Comparison of ENCODE assay signal across 1 cellular context in the genomic region with DNA sequence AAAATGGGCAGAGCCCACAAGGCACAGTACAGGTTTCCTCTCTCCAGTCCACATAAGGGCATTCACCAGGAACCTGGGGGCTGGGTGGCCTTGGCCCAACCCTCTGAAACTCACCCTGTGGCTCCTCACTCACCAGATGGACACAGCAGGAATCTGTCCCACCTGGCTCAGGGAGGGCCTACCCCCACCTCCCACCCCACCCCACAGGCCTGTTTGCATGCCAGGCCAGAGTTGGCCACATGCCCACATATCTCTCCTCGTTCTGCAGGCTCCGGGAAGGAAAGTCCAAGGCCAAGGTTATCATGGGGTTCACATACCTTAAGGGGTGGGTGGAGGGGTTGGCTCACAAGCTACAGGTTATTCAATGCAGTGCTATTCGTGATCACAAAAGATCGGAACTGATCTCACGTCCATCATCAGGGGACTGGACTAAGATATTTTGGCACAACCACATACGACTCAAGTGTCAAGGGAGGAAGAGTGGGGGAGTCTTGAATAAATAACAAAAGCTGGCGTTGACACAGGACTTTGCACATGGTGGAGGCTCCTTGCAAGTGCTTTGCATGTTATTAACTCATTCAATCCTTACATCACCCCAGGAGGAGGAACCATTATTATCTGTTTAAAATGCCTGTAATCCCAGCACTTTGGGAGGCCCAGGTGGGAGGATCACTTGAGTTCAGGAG.
TF ChIP-seq lines count a peak whose summit lies in the region.

No MANE protein-coding gene starts in this region.

TF ChIP-seq in HepG2, 621 proteins besides CTCF, POLR2A, EP300 and RAD21 (continued from another document and continues in another):
- TF ChIP-seq, protein P1, sequence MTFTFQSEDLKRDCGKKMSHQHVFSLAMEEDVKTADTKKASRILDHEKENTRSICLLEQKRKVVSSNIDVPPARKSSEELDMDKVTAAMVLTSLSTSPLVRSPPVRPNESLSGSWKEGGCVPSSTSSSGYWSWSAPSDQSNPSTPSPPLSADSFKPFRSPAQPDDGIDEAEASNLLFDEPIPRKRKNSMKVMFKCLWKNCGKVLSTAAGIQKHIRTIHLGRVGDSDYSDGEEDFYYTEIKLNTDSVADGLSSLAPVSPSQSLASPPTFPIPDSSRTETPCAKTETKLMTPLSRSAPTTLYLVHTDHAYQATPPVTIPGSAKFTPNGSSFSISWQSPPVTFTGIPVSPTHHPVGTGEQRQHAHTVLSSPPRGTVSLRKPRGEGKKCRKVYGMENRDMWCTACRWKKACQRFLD (CRISPR knock-in tag; IDR thresholded peaks at IDR 0.05; ENCODE audit: borderline replicate concordance), result no peak
- TF ChIP-seq NCOA2 (CRISPR knock-in tag; IDR thresholded peaks at IDR 0.05), result peak; percentile 69; the same call in 1 of the 2 replicates
- TF ChIP-seq, protein P2, sequence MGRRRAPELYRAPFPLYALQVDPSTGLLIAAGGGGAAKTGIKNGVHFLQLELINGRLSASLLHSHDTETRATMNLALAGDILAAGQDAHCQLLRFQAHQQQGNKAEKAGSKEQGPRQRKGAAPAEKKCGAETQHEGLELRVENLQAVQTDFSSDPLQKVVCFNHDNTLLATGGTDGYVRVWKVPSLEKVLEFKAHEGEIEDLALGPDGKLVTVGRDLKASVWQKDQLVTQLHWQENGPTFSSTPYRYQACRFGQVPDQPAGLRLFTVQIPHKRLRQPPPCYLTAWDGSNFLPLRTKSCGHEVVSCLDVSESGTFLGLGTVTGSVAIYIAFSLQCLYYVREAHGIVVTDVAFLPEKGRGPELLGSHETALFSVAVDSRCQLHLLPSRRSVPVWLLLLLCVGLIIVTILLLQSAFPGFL (CRISPR knock-in tag; IDR thresholded peaks at IDR 0.05), result no peak
- no peak for TF ChIP-seq ZNF589 (CRISPR knock-in tag; conservative IDR thresholded peaks at IDR 0.05)
- TF ChIP-seq, protein P3, sequence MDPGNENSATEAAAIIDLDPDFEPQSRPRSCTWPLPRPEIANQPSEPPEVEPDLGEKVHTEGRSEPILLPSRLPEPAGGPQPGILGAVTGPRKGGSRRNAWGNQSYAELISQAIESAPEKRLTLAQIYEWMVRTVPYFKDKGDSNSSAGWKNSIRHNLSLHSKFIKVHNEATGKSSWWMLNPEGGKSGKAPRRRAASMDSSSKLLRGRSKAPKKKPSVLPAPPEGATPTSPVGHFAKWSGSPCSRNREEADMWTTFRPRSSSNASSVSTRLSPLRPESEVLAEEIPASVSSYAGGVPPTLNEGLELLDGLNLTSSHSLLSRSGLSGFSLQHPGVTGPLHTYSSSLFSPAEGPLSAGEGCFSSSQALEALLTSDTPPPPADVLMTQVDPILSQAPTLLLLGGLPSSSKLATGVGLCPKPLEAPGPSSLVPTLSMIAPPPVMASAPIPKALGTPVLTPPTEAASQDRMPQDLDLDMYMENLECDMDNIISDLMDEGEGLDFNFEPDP (CRISPR knock-in tag; conservative IDR thresholded peaks at IDR 0.05), result no peak
- peak; percentile 80 for TF ChIP-seq BCL6 (CRISPR knock-in tag; IDR thresholded peaks at IDR 0.05)
- 0 out of 2 replicates have a peak, but pooled peaks have one; percentile 7 for TF ChIP-seq THAP11 (CRISPR knock-in tag; IDR thresholded peaks at IDR 0.05)
- TF ChIP-seq GMEB1 (CRISPR knock-in tag; IDR thresholded peaks at IDR 0.05; ENCODE audit: borderline replicate concordance), result no peak
- TF ChIP-seq HOXA3 (CRISPR knock-in tag; IDR thresholded peaks at IDR 0.05), result peak; percentile 65
- TF ChIP-seq ZSCAN21 (CRISPR knock-in tag; IDR thresholded peaks at IDR 0.05; ENCODE audit: borderline replicate concordance), result 0 out of 2 replicates have a peak, but pooled peaks have one; percentile 30
- 0 out of 2 replicates have a peak, but pooled peaks have one; percentile 44 for TF ChIP-seq KLF12 (CRISPR knock-in tag; IDR thresholded peaks at IDR 0.05; ENCODE audit: borderline replicate concordance)
- peak; percentile 74; the same call in 1 of the 2 replicates for TF ChIP-seq CHD4 (IDR thresholded peaks at IDR 0.05; ENCODE audit: borderline replicate concordance, low read length)
- TF ChIP-seq CREB1 (IDR thresholded peaks at IDR 0.05), result no peak
- peak; percentile 36; the same call in 1 of the 2 replicates for TF ChIP-seq CREB1 (CRISPR knock-in tag; IDR thresholded peaks at IDR 0.05)
- 0 out of 2 replicates have a peak, but pooled peaks have one; percentile 66 for TF ChIP-seq NAIF1 (CRISPR knock-in tag; IDR thresholded peaks at IDR 0.05; ENCODE audit: borderline replicate concordance)
- TF ChIP-seq, protein P4, sequence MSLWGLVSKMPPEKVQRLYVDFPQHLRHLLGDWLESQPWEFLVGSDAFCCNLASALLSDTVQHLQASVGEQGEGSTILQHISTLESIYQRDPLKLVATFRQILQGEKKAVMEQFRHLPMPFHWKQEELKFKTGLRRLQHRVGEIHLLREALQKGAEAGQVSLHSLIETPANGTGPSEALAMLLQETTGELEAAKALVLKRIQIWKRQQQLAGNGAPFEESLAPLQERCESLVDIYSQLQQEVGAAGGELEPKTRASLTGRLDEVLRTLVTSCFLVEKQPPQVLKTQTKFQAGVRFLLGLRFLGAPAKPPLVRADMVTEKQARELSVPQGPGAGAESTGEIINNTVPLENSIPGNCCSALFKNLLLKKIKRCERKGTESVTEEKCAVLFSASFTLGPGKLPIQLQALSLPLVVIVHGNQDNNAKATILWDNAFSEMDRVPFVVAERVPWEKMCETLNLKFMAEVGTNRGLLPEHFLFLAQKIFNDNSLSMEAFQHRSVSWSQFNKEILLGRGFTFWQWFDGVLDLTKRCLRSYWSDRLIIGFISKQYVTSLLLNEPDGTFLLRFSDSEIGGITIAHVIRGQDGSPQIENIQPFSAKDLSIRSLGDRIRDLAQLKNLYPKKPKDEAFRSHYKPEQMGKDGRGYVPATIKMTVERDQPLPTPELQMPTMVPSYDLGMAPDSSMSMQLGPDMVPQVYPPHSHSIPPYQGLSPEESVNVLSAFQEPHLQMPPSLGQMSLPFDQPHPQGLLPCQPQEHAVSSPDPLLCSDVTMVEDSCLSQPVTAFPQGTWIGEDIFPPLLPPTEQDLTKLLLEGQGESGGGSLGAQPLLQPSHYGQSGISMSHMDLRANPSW (CRISPR knock-in tag; IDR thresholded peaks at IDR 0.05; ENCODE audit: borderline replicate concordance), result no peak
- TF ChIP-seq ZBTB21 (CRISPR knock-in tag; IDR thresholded peaks at IDR 0.05), result 0 out of 2 replicates have a peak, but pooled peaks have one; percentile 13
- TF ChIP-seq CEBPG (CRISPR knock-in tag; IDR thresholded peaks at IDR 0.05), result peak; percentile 33; the same call in 1 of the 2 replicates
- TF ChIP-seq ZNF570 (CRISPR knock-in tag; IDR thresholded peaks at IDR 0.05; ENCODE audit: borderline replicate concordance), result no peak
- TF ChIP-seq HOXA5 (CRISPR knock-in tag; IDR thresholded peaks at IDR 0.05), result 0 out of 2 replicates have a peak, but pooled peaks have one; percentile 33
- no peak for TF ChIP-seq MTF1 (CRISPR knock-in tag; IDR thresholded peaks at IDR 0.05)
- TF ChIP-seq CCDC6 (CRISPR knock-in tag; IDR thresholded peaks at IDR 0.05), result no peak
- TF ChIP-seq, protein P5, sequence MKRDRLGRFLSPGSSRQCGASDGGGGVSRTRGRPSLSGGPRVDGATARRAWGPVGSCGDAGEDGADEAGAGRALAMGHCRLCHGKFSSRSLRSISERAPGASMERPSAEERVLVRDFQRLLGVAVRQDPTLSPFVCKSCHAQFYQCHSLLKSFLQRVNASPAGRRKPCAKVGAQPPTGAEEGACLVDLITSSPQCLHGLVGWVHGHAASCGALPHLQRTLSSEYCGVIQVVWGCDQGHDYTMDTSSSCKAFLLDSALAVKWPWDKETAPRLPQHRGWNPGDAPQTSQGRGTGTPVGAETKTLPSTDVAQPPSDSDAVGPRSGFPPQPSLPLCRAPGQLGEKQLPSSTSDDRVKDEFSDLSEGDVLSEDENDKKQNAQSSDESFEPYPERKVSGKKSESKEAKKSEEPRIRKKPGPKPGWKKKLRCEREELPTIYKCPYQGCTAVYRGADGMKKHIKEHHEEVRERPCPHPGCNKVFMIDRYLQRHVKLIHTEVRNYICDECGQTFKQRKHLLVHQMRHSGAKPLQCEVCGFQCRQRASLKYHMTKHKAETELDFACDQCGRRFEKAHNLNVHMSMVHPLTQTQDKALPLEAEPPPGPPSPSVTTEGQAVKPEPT (CRISPR knock-in tag; IDR thresholded peaks at IDR 0.05; ENCODE audit: low read depth), result 0 out of 2 replicates have a peak, but pooled peaks have one; percentile 27
- 0 out of 2 replicates have a peak, but pooled peaks have one; percentile 1 for TF ChIP-seq GATAD1 (CRISPR knock-in tag; IDR thresholded peaks at IDR 0.05)
- TF ChIP-seq KDM5B (CRISPR knock-in tag; IDR thresholded peaks at IDR 0.05; ENCODE audit: borderline replicate concordance), result 0 out of 2 replicates have a peak, but pooled peaks have one; percentile 24
- TF ChIP-seq GFI1 (CRISPR knock-in tag; IDR thresholded peaks at IDR 0.05; ENCODE audit: borderline replicate concordance), result peak; percentile 51
- TF ChIP-seq, protein P6, sequence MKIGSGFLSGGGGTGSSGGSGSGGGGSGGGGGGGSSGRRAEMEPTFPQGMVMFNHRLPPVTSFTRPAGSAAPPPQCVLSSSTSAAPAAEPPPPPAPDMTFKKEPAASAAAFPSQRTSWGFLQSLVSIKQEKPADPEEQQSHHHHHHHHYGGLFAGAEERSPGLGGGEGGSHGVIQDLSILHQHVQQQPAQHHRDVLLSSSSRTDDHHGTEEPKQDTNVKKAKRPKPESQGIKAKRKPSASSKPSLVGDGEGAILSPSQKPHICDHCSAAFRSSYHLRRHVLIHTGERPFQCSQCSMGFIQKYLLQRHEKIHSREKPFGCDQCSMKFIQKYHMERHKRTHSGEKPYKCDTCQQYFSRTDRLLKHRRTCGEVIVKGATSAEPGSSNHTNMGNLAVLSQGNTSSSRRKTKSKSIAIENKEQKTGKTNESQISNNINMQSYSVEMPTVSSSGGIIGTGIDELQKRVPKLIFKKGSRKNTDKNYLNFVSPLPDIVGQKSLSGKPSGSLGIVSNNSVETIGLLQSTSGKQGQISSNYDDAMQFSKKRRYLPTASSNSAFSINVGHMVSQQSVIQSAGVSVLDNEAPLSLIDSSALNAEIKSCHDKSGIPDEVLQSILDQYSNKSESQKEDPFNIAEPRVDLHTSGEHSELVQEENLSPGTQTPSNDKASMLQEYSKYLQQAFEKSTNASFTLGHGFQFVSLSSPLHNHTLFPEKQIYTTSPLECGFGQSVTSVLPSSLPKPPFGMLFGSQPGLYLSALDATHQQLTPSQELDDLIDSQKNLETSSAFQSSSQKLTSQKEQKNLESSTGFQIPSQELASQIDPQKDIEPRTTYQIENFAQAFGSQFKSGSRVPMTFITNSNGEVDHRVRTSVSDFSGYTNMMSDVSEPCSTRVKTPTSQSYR (CRISPR knock-in tag; IDR thresholded peaks at IDR 0.05; ENCODE audit: borderline replicate concordance), result peak; percentile 80
- TF ChIP-seq NBN (conservative IDR thresholded peaks at IDR 0.05), result no peak
- 0 out of 2 replicates have a peak, but pooled peaks have one; percentile 33 for TF ChIP-seq DMAP1 (CRISPR knock-in tag; IDR thresholded peaks at IDR 0.05)
- TF ChIP-seq, protein P7, sequence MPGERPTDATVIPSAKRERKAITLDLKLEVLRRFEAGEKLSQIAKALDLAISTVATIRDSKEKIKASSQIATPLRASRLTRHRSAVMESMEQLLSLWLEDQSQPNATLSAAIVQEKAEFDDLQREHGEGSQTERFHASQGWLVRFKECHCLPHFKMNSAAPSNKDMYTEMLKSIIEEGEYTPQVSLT (CRISPR knock-in tag; IDR thresholded peaks at IDR 0.05; ENCODE audit: borderline replicate concordance, low read depth), result no peak
- TF ChIP-seq ZFP1 (CRISPR knock-in tag; IDR thresholded peaks at IDR 0.05), result no peak
- TF ChIP-seq SRF (IDR thresholded peaks at IDR 0.05; ENCODE audit: low read depth, low read length), result peak; percentile 80
- TF ChIP-seq MED1 (CRISPR knock-in tag; IDR thresholded peaks at IDR 0.05), result peak; percentile 80
- no peak; the same call in 1 of the 2 replicates for TF ChIP-seq ELF3 (CRISPR knock-in tag; IDR thresholded peaks at IDR 0.05)
- TF ChIP-seq ZNF777 (CRISPR knock-in tag; IDR thresholded peaks at IDR 0.05), result 0 out of 2 replicates have a peak, but pooled peaks have one; percentile 8
- TF ChIP-seq, protein P8, sequence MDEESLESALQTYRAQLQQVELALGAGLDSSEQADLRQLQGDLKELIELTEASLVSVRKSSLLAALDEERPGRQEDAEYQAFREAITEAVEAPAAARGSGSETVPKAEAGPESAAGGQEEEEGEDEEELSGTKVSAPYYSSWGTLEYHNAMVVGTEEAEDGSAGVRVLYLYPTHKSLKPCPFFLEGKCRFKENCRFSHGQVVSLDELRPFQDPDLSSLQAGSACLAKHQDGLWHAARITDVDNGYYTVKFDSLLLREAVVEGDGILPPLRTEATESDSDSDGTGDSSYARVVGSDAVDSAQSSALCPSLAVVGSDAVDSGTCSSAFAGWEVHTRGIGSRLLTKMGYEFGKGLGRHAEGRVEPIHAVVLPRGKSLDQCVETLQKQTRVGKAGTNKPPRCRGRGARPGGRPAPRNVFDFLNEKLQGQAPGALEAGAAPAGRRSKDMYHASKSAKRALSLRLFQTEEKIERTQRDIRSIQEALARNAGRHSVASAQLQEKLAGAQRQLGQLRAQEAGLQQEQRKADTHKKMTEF (CRISPR knock-in tag; IDR thresholded peaks at IDR 0.05), result peak; percentile 54; the same call in 1 of the 2 replicates
- TF ChIP-seq SKI (IDR thresholded peaks at IDR 0.05; ENCODE audit: partially characterized antibody), result peak; percentile 95
- peak; percentile 82; the same call in 1 of the 2 replicates for TF ChIP-seq MTA1 (CRISPR knock-in tag; IDR thresholded peaks at IDR 0.05; ENCODE audit: borderline replicate concordance)
- peak; percentile 54; the same call in 1 of the 2 replicates for TF ChIP-seq SPEN (CRISPR knock-in tag; IDR thresholded peaks at IDR 0.05; ENCODE audit: low read depth)
- peak; percentile 42; the same call in 1 of the 2 replicates for TF ChIP-seq KDM3A (CRISPR knock-in tag; IDR thresholded peaks at IDR 0.05; ENCODE audit: low read depth)
- TF ChIP-seq NFIB (CRISPR knock-in tag; IDR thresholded peaks at IDR 0.05; ENCODE audit: borderline replicate concordance), result no peak
- TF ChIP-seq CBX5 (CRISPR knock-in tag; IDR thresholded peaks at IDR 0.05; ENCODE audit: borderline replicate concordance), result 0 out of 2 replicates have a peak, but pooled peaks have one; percentile 6
